Comparison of ENCODE assay signal across 8 cellular contexts in the genomic region with DNA sequence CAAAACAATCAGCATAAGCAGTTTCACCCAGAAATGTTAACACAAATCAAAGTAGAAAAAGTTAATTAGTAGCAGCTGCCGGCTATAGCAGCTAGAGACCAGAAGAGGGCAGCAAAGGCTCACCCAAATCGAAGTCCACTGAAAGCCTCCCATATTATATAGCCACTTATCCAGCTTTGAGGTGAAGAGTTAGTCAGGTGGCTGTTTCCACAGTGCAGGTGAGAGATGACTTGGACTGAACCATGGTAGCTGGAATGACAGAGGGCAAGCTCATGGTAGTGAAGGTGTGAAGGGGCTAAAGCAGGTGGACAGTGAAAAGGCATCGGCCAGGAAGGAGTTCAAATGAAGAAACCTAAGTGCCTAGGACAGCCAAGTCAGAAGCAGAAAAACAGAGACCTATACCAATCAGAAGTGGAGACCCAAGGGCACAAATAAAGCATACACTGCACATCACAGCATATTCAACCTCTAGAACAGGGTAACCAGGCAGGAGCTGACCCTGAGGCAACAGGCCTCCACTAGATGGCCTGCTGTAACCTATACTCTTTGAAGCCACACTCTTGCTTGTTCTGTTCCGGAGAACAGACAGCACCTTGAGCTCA. TPM values are rescaled to one million over a fixed set of nuclear protein-coding genes. Genes with fewer than 3 reads are reported as not detected.
DNase-seq lines count a peak whose midpoint lies in the region; ATAC-seq and TF ChIP-seq lines count a peak whose summit lies in the region.

No MANE protein-coding gene starts in this region.

- H3K27me3 Mint-ChIP-seq in brain, result no peaks in the 10 kb centered on the region

- H3K36me3 Mint-ChIP-seq in brain, result peaks cover 11% of the 10 kb centered on the region

- H3K27ac Mint-ChIP-seq in brain, result peak overlapping the region; percentile 24 to 84 (median 42)

- H3K9me3 Mint-ChIP-seq in brain, result no peaks in the 10 kb centered on the region

- peak overlapping the region in 1 of 5 experiments; percentile 43 for H3K4me3 Mint-ChIP-seq in brain

- peaks cover 18% of the 10 kb centered on the region for H3K4me1 Mint-ChIP-seq in brain

- peak; percentile 48 for ATAC-seq in GM19351 (IDR thresholded peaks at IDR 0.05; ENCODE audit: unreplicated experiment)
- ATAC-seq in GM21515 (IDR thresholded peaks at IDR 0.05; ENCODE audit: unreplicated experiment), result no peak

- peak; percentile 91 for TF ChIP-seq CTCF in AG09319 (IDR thresholded peaks at IDR 0.05; ENCODE audit: low read depth, low read length)
- peak; percentile 95 to 97 for TF ChIP-seq CTCF in brain (conservative IDR thresholded peaks at IDR 0.05)

- DNase-seq in AG09319 (ENCODE audit: extremely low read depth, low read depth) (peak; percentile 43), NCI-H2029 (lab: John Stamatoyannopoulos, UW) (peak; percentile 77), UCSD-AML1 (lab: John Stamatoyannopoulos, UW; ENCODE audit: unreplicated experiment) (peak; percentile 44), iPS-NIHi11 (ENCODE audit: low spot score) (peak; percentile 56)
- DNase-seq in stimulated activated CD4-positive, alpha-beta T cell treated with anti-CD3 and anti-CD28 coated beads, Interleukin-12 subunit alpha, Interleukin-12 subunit beta, amount 100 ng/mL, for 4 hours, result peak; percentile 26

RNA-seq across cellular contexts. Expression of a gene that starts 7.2 kb away (rescaled TPM):
- polyA plus RNA-seq in brain (ENCODE audit: insufficient read depth, low read depth, low replicate concordance), result 36.0 TPM

Comparison
In these comparisons a context has a peak if more than half of its experiments do, and no peak if none do; other contexts are left out.
1. DNase-seq: peak in every context shown above with its lines; median percentile 77 in NCI-H2029; 56 in iPS-NIHi11; 44 in UCSD-AML1; 43 in AG09319; 26 in stimulated activated CD4-positive, alpha-beta T cell treated with anti-CD3 and anti-CD28 coated beads, Interleukin-12 subunit alpha, Interleukin-12 subunit beta, amount 100 ng/mL, for 4 hours.